In genomic region chrX:40064055-40064597, GRCh38 we compare ENCODE assay signal across 21 cellular contexts. TPM values are rescaled to one million over a fixed set of nuclear protein-coding genes. Genes with fewer than 3 reads are reported as not detected.
DNase-seq lines count a peak whose midpoint lies in the region; ATAC-seq lines count a peak whose summit lies in the region.
"Had no signal": no experiment of that assay in that cellular context is flagged by ENCODE, and none has a peak within 500 bp of the region (broad histone marks: within the 10 kb centered on the region; RNA-seq: fewer than 3 reads in every experiment).

No MANE protein-coding gene starts in this region.

- no peak overlapping the region for H2AFZ ChIP-seq in neuronal stem cell (ENCODE audit: low read length)
- H2AFZ ChIP-seq: GM23248 had no signal

- H4K8ac ChIP-seq in neuronal stem cell (ENCODE audit: low read depth, low read length), result no peak overlapping the region

- H3K27ac ChIP-seq in neuronal stem cell (replicated peaks; ENCODE audit: low read length), result no peak overlapping the region
- H3K27ac ChIP-seq: C4-2B, GM23248, RWPE1, SK-N-MC, thyroid gland had no signal

- H3K4me3 ChIP-seq in neuronal stem cell (ENCODE audit: low read length in 2 of 2), result no peak overlapping the region
- H3K4me3 ChIP-seq: GM23248, SK-N-MC, thyroid gland had no signal

- no peak overlapping the region for H2BK5ac ChIP-seq in neuronal stem cell (ENCODE audit: low read length)

- H3K4me1 ChIP-seq in neuronal stem cell (ENCODE audit: control insufficient read depth in 2 of 2, insufficient read depth in 1 of 2, low read depth in 1 of 2, low read length in 2 of 2), result peaks cover 0 to 3% of the 10 kb centered on the region in 2 donors
- H3K4me1 ChIP-seq: thyroid gland had no signal

- no peak overlapping the region for H3K27ac Mint-ChIP-seq in activated CD4-positive, alpha-beta T cell treated with anti-CD3 and anti-CD28 coated beads, Interleukin-2, amount 10 ng/mL, durations not matched to agents 24 days and 14 days
- peak overlapping the region; percentile 79 for H3K27ac Mint-ChIP-seq in T-helper 17 cell
- H3K27ac Mint-ChIP-seq: activated T-helper 17 cell treated with anti-CD3 and anti-CD28 coated beads, Interleukin-2, amount 50 U/mL, for 72 hours; stimulated activated naive CD8-positive, alpha-beta T cell treated with anti-CD3 and anti-CD28 coated beads, Interleukin-15, amount 100 ng/mL, for 72 hours had no signal

- no peak overlapping the region for H2AK5ac ChIP-seq in neuronal stem cell (ENCODE audit: low read depth, low read length)

- no peak overlapping the region for H3K14ac ChIP-seq in neuronal stem cell (ENCODE audit: low read length)

- H3K9me3 Mint-ChIP-seq in activated CD4-positive, alpha-beta T cell treated with anti-CD3 and anti-CD28 coated beads, Interleukin-2, amount 10 ng/mL, durations not matched to agents 24 days and 14 days, result no peaks in the 10 kb centered on the region
- H3K9me3 Mint-ChIP-seq: activated T-helper 17 cell treated with anti-CD3 and anti-CD28 coated beads, Interleukin-2, amount 50 U/mL, for 72 hours; stimulated activated naive CD8-positive, alpha-beta T cell treated with anti-CD3 and anti-CD28 coated beads, Interleukin-15, amount 100 ng/mL, for 72 hours had no signal

- H2BK15ac ChIP-seq in neuronal stem cell (ENCODE audit: low read length), result no peak overlapping the region

- peaks cover 49% of the 10 kb centered on the region for H3K36me3 Mint-ChIP-seq in activated CD4-positive, alpha-beta T cell treated with anti-CD3 and anti-CD28 coated beads, Interleukin-2, amount 10 ng/mL, durations not matched to agents 24 days and 14 days (ENCODE audit: low read depth)
- H3K36me3 Mint-ChIP-seq in T-helper 17 cell (ENCODE audit: low read depth), result peaks cover 2% of the 10 kb centered on the region

- no peak overlapping the region for H4K91ac ChIP-seq in neuronal stem cell (ENCODE audit: low read depth, low read length, poor library complexity)

- DNase-seq in activated CD4-positive, alpha-beta T cell treated with anti-CD3 and anti-CD28 coated beads, Interleukin-2, amount 10 ng/mL, durations not matched to agents 24 days and 14 days, result no peak
- no peak for DNase-seq in activated CD4-positive, alpha-beta T cell treated with anti-CD3 and anti-CD28 coated beads, Interleukin-2, amount 50 U/mL, for 48 hours
- peak; percentile 57 for DNase-seq in ELF-1 (ENCODE audit: low read depth, low spot score)
- DNase-seq in T-helper 17 cell, result no peak
- no peak for DNase-seq in neuronal stem cell (ENCODE audit: low spot score)
- DNase-seq in DMS 273 treated with DMSO at 0.1 percent for 48 hours (lab: John Stamatoyannopoulos, UW), result no peak
- DNase-seq: activated CD8-positive, alpha-beta memory T cell treated with anti-CD3 and anti-CD28 coated beads, Interleukin-2, amount 50 U/mL, for 48 hours; cerebellar nuclear complex; GM23248; kidney; NCI-H1092; NCI-H2171; stimulated activated naive CD8-positive, alpha-beta T cell treated with anti-CD3 and anti-CD28 coated beads, Interleukin-15, amount 100 ng/mL, for 72 hours; T-helper 9 cell; thyroid gland had no signal

- intact Hi-C loops in activated CD4-positive, alpha-beta T cell treated with anti-CD3 and anti-CD28 coated beads, Interleukin-2, amount 10 ng/mL, durations not matched to agents 24 days and 14 days (cut with micrococcal nuclease), result loop anchor here (10.0 kb wide), 2 partner anchors 49 to 329 kb away; no protein-coding TSS in a partner anchor

- H3K4me1 Mint-ChIP-seq in activated CD4-positive, alpha-beta T cell treated with anti-CD3 and anti-CD28 coated beads, Interleukin-2, amount 10 ng/mL, durations not matched to agents 24 days and 14 days, result peaks cover 48% of the 10 kb centered on the region
- H3K4me1 Mint-ChIP-seq in T-helper 17 cell, result peaks cover 32% of the 10 kb centered on the region

- no peak overlapping the region for H2BK12ac ChIP-seq in neuronal stem cell (ENCODE audit: low read length)

- H3K27me3 Mint-ChIP-seq in activated CD4-positive, alpha-beta T cell treated with anti-CD3 and anti-CD28 coated beads, Interleukin-2, amount 10 ng/mL, durations not matched to agents 24 days and 14 days, result no peaks in the 10 kb centered on the region
- H3K27me3 Mint-ChIP-seq in T-helper 17 cell, result no peaks in the 10 kb centered on the region
- H3K27me3 Mint-ChIP-seq: activated T-helper 17 cell treated with anti-CD3 and anti-CD28 coated beads, Interleukin-2, amount 50 U/mL, for 72 hours; stimulated activated naive CD8-positive, alpha-beta T cell treated with anti-CD3 and anti-CD28 coated beads, Interleukin-15, amount 100 ng/mL, for 72 hours had no signal

- no peak overlapping the region for H3K4ac ChIP-seq in neuronal stem cell (ENCODE audit: low read length)

- peaks cover 0 to 6% (median 0%) of the 10 kb centered on the region in 3 experiments for H3K27me3 ChIP-seq in neuronal stem cell (ENCODE audit: control insufficient read depth in 3 of 3, insufficient read depth in 3 of 3, low read depth in 1 of 3, low read length in 3 of 3)
- H3K27me3 ChIP-seq: thyroid gland had no signal

- H3K18ac ChIP-seq in neuronal stem cell (ENCODE audit: low read length), result peak overlapping the region; percentile 28

- ATAC-seq in T-helper 17 cell, result no peak
- ATAC-seq in GM21825 (IDR thresholded peaks at IDR 0.05; ENCODE audit: unreplicated experiment), result no peak
- ATAC-seq: activated T-helper 17 cell treated with anti-CD3 and anti-CD28 coated beads, Interleukin-2, amount 50 U/mL, for 72 hours; stimulated activated naive CD8-positive, alpha-beta T cell treated with anti-CD3 and anti-CD28 coated beads, Interleukin-15, amount 100 ng/mL, for 72 hours had no signal

- H3K9me3 ChIP-seq in T-helper 17 cell (ENCODE audit: control insufficient read depth, low read length, poor library complexity, severe bottlenecking) (no peaks in the 10 kb centered on the region), neuronal stem cell (replicated peaks in 1 of 2; ENCODE audit: control insufficient read depth in 2 of 2, insufficient read depth in 1 of 2, low read depth in 1 of 2, low read length in 2 of 2) (no peaks in the 10 kb centered on the region)
- H3K9me3 ChIP-seq: thyroid gland had no signal

- no peak overlapping the region for H3K4me2 ChIP-seq in neuronal stem cell (ENCODE audit: insufficient read depth, low read length, poor library complexity, severe bottlenecking)

- H3K36me3 ChIP-seq in neuronal stem cell (replicated peaks in 1 of 2; ENCODE audit: control insufficient read depth in 2 of 2, insufficient read depth in 2 of 2, low read length in 2 of 2), result peaks cover 7 to 96% of the 10 kb centered on the region in 2 donors

- no peak overlapping the region for H2BK120ac ChIP-seq in neuronal stem cell (ENCODE audit: low read depth, low read length)

- no peak overlapping the region for H3K23ac ChIP-seq in neuronal stem cell (ENCODE audit: low read depth, low read length, poor library complexity)

- peaks cover 1% of the 10 kb centered on the region for H3K79me1 ChIP-seq in neuronal stem cell (ENCODE audit: low read depth, low read length)

- no peak overlapping the region for H3K9ac ChIP-seq in neuronal stem cell (ENCODE audit: low read depth, low read length, poor library complexity)
- H3K9ac ChIP-seq: GM23248 had no signal

- no CpG with 5 or more reads among the region's 25 CpGs for WGBS in neuronal stem cell (ENCODE audit: extremely low coverage in 2 of 2, insufficient read length in 2 of 2, insufficient replicate concordance in 1 of 2), 2 donors

- H3K4me3 Mint-ChIP-seq in activated CD4-positive, alpha-beta T cell treated with anti-CD3 and anti-CD28 coated beads, Interleukin-2, amount 10 ng/mL, durations not matched to agents 24 days and 14 days, result peak overlapping the region; percentile 26
- H3K4me3 Mint-ChIP-seq in T-helper 17 cell, result no peak overlapping the region
- H3K4me3 Mint-ChIP-seq: neural crest cell had no signal

RNA-seq across cellular contexts. Expression of gene BCOR, which starts 33.6 kb away (rescaled TPM):
- total RNA-seq in activated CD4-positive, alpha-beta T cell treated with anti-CD3 and anti-CD28 coated beads, Interleukin-2, amount 10 ng/mL, durations not matched to agents 24 days and 14 days, result 61.0 and 64.5 TPM in 2 replicates
- 10 to 100 TPM; 24.7 to 29.1 TPM for total RNA-seq in T-helper 17 cell
- 5.4 TPM for polyA plus RNA-seq in neuronal stem cell (2013, experiment 1 of 2)
- 5.2 TPM for polyA plus RNA-seq in neuronal stem cell (2013, experiment 2 of 2)
